4 cellular contexts compared by ENCODE assay signal in the genomic region with DNA sequence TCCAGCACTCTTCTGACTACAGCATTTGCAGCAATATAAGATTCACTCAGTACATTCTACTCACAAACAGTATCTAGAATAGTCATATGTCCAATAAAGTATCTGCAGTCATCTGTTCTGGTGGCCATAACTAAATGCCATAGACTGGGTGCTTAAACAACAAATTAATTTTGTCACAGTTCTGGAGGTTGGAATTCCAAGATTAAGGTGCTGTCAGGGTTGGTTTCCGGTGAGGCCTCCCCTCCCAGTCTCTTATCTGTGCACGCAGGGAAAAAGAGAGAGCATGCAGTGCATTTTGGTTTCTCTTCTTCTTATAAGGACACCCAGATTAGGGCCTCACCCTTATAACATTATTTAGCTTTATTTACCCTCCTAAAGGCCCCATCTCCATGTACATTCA.
"Had no signal": no experiment of that assay in that cellular context is flagged by ENCODE, and none has a peak within 500 bp of the region (broad histone marks: within the 10 kb centered on the region; RNA-seq: fewer than 3 reads in every experiment).

No MANE protein-coding gene starts in this region.

- DNase-seq: H9, HCEC 1CT, IMR-90, KBM-7 had no signal
